In the genomic region with DNA sequence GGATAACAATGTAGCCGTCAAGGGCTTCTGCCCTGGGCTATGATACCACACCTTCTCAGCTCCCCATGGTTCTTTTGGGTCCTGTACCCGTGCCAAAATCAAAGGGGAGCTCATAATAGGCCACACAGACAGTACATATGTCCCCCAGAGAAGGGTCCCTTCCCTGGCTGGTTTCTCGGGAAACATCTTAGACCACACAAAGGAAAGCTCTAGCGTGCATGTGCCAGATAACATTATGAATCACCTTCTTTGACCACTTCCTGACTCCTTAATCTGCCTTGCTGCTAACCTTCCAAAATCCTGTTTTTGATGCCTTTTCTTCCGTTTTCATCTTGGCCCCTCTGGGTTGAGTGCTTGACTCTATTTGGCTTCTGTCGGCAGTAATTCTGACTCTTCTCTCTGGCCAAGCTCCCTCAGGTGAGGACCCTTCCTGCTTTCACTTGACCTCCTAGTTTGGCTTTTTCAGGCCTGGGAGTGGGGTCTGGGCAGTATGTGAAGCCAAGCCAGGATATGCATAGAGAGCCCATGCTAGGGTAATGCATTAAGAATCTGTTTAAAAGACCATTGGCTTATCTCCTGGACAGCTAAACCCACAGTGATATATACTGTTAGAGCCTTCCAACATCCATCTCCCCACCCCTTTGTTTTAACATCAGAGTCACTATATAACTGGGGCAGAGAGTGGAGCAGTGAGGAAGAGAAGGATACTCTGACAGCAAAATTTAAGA, we compare ENCODE assay signal across 12 cellular contexts.
DNase-seq lines count a peak whose midpoint lies in the region; ATAC-seq, FAIRE-seq and TF ChIP-seq lines count a peak whose summit lies in the region.
"Had no signal": no experiment of that assay in that cellular context is flagged by ENCODE, and none has a peak within 500 bp of the region (broad histone marks: within the 10 kb centered on the region; RNA-seq: fewer than 3 reads in every experiment).

No MANE protein-coding gene starts in this region.

- H3K9me3 ChIP-seq in SJSA1 (replicated peaks) (no peaks in the 10 kb centered on the region), endothelial cell of umbilical vein (replicated peaks; ENCODE audit: control insufficient read depth, insufficient read depth, low read length) (no peaks in the 10 kb centered on the region)

- peaks cover 23% of the 10 kb centered on the region for H3K4me1 ChIP-seq in SJSA1 (replicated peaks)
- peaks cover 22% of the 10 kb centered on the region for H3K4me1 ChIP-seq in endothelial cell of umbilical vein (ENCODE audit: control insufficient read depth, extremely low read depth, insufficient read depth, low read length)

- CTCF ChIA-PET in endothelial cell of umbilical vein (lab: Charles Lee) (interaction anchor here (0.9 to 3.7 kb wide), 11 partner anchors 13 to 726 kb away, joined by 3 to 39 read pairs (median 8); no protein-coding TSS in a partner anchor), HEK293T (lab: Yijun Ruan, JAX) (interaction anchor here (0.6 to 3.7 kb wide), 3 partner anchors 493 to 708 kb away, joined by 3 to 14 read pairs (median 4); no protein-coding TSS in a partner anchor)

- no peak overlapping the region for H3K9ac ChIP-seq in endothelial cell of umbilical vein (replicated peaks; ENCODE audit: extremely low read depth, insufficient read depth, low read length)

- dilution Hi-C loops in endothelial cell of umbilical vein (cut with MboI; ENCODE audit: extremely low pct_ligation_motif_present, low sequenced_read_pairs), result no loop called here

- intact Hi-C loops in endothelial cell of umbilical vein (cut with micrococcal nuclease), result loop anchor here (1.0 to 5.0 kb wide), 3 partner anchors 52 to 727 kb away; no protein-coding TSS in a partner anchor

- no peak overlapping the region for H3K4me3 ChIP-seq in SJSA1
- no peak overlapping the region for H3K4me3 ChIP-seq in endothelial cell of umbilical vein (replicated peaks in 1 of 3; ENCODE audit: insufficient read depth in 1 of 3, low read depth in 1 of 3, low read length in 3 of 3)
- H3K4me3 ChIP-seq: lung had no signal

- POLR2A ChIA-PET in endothelial cell of umbilical vein (lab: Charles Lee) (interaction anchor here (0.6 kb wide), 1 partner anchor 776 kb away, joined by 4 read pairs; no protein-coding TSS in a partner anchor), HEK293T (lab: Yijun Ruan, JAX) (no interaction called here)

- H3K36me3 Mint-ChIP-seq in effector memory CD8-positive, alpha-beta T cell (ENCODE audit: insufficient read depth), result no peaks in the 10 kb centered on the region

- no peaks in the 10 kb centered on the region for H3K9me3 Mint-ChIP-seq in effector memory CD8-positive, alpha-beta T cell

- peaks cover 6 to 11% of the 10 kb centered on the region in 2 donors for H3K4me1 Mint-ChIP-seq in effector memory CD8-positive, alpha-beta T cell (ENCODE audit: low read depth in 2 of 2)

- peaks cover 0 to 9% of the 10 kb centered on the region in 2 donors for H3K27me3 Mint-ChIP-seq in effector memory CD8-positive, alpha-beta T cell

- no peaks in the 10 kb centered on the region for H3K9me1 ChIP-seq in endothelial cell of umbilical vein (replicated peaks; ENCODE audit: control insufficient read depth, extremely low read depth, insufficient read depth, low read length)

- peak overlapping the region; percentile 29 for H3K4me2 ChIP-seq in endothelial cell of umbilical vein (ENCODE audit: insufficient read depth, low read length)

- H3K27ac ChIP-seq in SJSA1, result peak overlapping the region; percentile 50
- peak overlapping the region; percentile 63 for H3K27ac ChIP-seq in endothelial cell of umbilical vein (ENCODE audit: insufficient read depth, low read depth, low read length)

- DNase-seq in A172 (ENCODE audit: low spot score) (peak; percentile 82), H54 (ENCODE audit: insufficient read length, low spot score) (peak; percentile 46), SJSA1 (ENCODE audit: low read depth in 1 of 2, low spot score in 2 of 2) (peak; percentile 61 to 73), endothelial cell of umbilical vein (ENCODE audit: low read depth, low spot score) (peak; percentile 79), GM19240 (ENCODE audit: insufficient read length, low spot score) (no peak), HEK293T (ENCODE audit: extremely low spot score) (no peak)
- DNase-seq in effector memory CD8-positive, alpha-beta T cell, result no peak
- DNase-seq: NCI-H2171, right cardiac atrium had no signal

- H3K4me3 Mint-ChIP-seq in effector memory CD8-positive, alpha-beta T cell, result no peak overlapping the region

- H3K27me3 ChIP-seq in SJSA1 (replicated peaks) (no peaks in the 10 kb centered on the region), endothelial cell of umbilical vein (ENCODE audit: control insufficient read depth in 2 of 2, insufficient read depth in 2 of 2, low read length in 2 of 2) (no peaks in the 10 kb centered on the region)

- FAIRE-seq in H54 (lab: Jason Lieb, UNC) (no peak), endothelial cell of umbilical vein (lab: Jason Lieb, UNC) (peak; percentile 99)

- TF ChIP-seq POLR2A in H54 (IDR thresholded peaks at IDR 0.05; ENCODE audit: low read depth, low read length) (no peak), endothelial cell of umbilical vein (IDR thresholded peaks at IDR 0.05; ENCODE audit: low read depth, low read length) (peak; percentile 34)

- H4K20me1 ChIP-seq in endothelial cell of umbilical vein (replicated peaks; ENCODE audit: control insufficient read depth, extremely low read depth, insufficient read depth, low read length), result no peaks in the 10 kb centered on the region

- H3K27ac Mint-ChIP-seq in effector memory CD8-positive, alpha-beta T cell, result no peak overlapping the region

- H3K36me3 ChIP-seq in SJSA1 (no peaks in the 10 kb centered on the region), endothelial cell of umbilical vein (ENCODE audit: control insufficient read depth in 2 of 2, extremely low read depth in 1 of 2, insufficient read depth in 2 of 2, low read length in 2 of 2) (no peaks in the 10 kb centered on the region)

- H2AFZ ChIP-seq in endothelial cell of umbilical vein (ENCODE audit: low read depth, low read length), result peak overlapping the region; percentile 6

- BruUV-seq in endothelial cell of umbilical vein (replicated peaks; lab: Mats Ljungman, UMichigan), result no TSS peak

- TF ChIP-seq CTCF in endothelial cell of umbilical vein (IDR thresholded peaks at IDR 0.05; ENCODE audit: extremely low read depth in 1 of 2, insufficient read depth in 1 of 2, low read depth in 1 of 2, low read length in 2 of 2), result no peak

- ATAC-seq in HG03378 (IDR thresholded peaks at IDR 0.05; ENCODE audit: unreplicated experiment), result no peak
- no peak for ATAC-seq in effector memory CD8-positive, alpha-beta T cell (replicated peaks)
- ATAC-seq: right cardiac atrium, Right ventricle myocardium inferior had no signal

- no peaks in the 10 kb centered on the region for H3K79me2 ChIP-seq in endothelial cell of umbilical vein (ENCODE audit: control insufficient read depth, insufficient read depth, low read length)

TF ChIP-seq in endothelial cell of umbilical vein, 7 proteins besides CTCF, POLR2A, EP300 and RAD21:
- peak; percentile 83 for TF ChIP-seq FOS (IDR thresholded peaks at IDR 0.05; ENCODE audit: borderline replicate concordance, insufficient read depth, low read length)
- peak; percentile 80 for TF ChIP-seq JUN (IDR thresholded peaks at IDR 0.05; ENCODE audit: borderline replicate concordance, insufficient read depth, insufficient read length, low read depth)
- TF ChIP-seq MYC (IDR thresholded peaks at IDR 0.05; ENCODE audit: low read depth, low read length), result no peak
- TF ChIP-seq GATA2 (IDR thresholded peaks at IDR 0.05; ENCODE audit: insufficient read depth, insufficient read length, low read depth, low read length), result peak; percentile 94
- TF ChIP-seq, protein P1, sequence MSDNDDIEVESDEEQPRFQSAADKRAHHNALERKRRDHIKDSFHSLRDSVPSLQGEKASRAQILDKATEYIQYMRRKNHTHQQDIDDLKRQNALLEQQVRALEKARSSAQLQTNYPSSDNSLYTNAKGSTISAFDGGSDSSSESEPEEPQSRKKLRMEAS (IDR thresholded peaks at IDR 0.05; ENCODE audit: insufficient read depth, insufficient read length), result no peak
- TF ChIP-seq EZH2 (IDR thresholded peaks at IDR 0.05; ENCODE audit: borderline replicate concordance, low read depth, low read length, severe bottlenecking), result no peak
- TF ChIP-seq POLR2AphosphoS5 (IDR thresholded peaks at IDR 0.05; ENCODE audit: insufficient read depth, low read depth, low read length), result peak; percentile 64

TF ChIP-seq in HEK293T, 16 proteins besides CTCF, POLR2A, EP300 and RAD21:
- TF ChIP-seq FOXM1 (IDR thresholded peaks at IDR 0.05; ENCODE audit: borderline replicate concordance) (no peak), SUZ12 (IDR thresholded peaks at IDR 0.05) (no peak), TARDBP (IDR thresholded peaks at IDR 0.05) (no peak), BHLHE40 (IDR thresholded peaks at IDR 0.05; ENCODE audit: borderline replicate concordance) (no peak), LEF1 (IDR thresholded peaks at IDR 0.05; ENCODE audit: borderline replicate concordance) (no peak), ELF4 (IDR thresholded peaks at IDR 0.05) (no peak), L3MBTL2 (conservative IDR thresholded peaks at IDR 0.05) (no peak), SP1 (IDR thresholded peaks at IDR 0.05) (no peak), ARNT (IDR thresholded peaks at IDR 0.05) (no peak), HDGF (IDR thresholded peaks at IDR 0.05; ENCODE audit: borderline replicate concordance) (no peak), CTBP1 (IDR thresholded peaks at IDR 0.05; ENCODE audit: borderline replicate concordance) (no peak), FOXA1 (IDR thresholded peaks at IDR 0.05) (no peak), NFRKB (IDR thresholded peaks at IDR 0.05) (no peak)
- TF ChIP-seq, protein P2, sequence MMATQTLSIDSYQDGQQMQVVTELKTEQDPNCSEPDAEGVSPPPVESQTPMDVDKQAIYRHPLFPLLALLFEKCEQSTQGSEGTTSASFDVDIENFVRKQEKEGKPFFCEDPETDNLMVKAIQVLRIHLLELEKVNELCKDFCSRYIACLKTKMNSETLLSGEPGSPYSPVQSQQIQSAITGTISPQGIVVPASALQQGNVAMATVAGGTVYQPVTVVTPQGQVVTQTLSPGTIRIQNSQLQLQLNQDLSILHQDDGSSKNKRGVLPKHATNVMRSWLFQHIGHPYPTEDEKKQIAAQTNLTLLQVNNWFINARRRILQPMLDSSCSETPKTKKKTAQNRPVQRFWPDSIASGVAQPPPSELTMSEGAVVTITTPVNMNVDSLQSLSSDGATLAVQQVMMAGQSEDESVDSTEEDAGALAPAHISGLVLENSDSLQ (IDR thresholded peaks at IDR 0.05), result no peak

Comparison
In these comparisons a context has a peak if more than half of its experiments do, and no peak if none do; other contexts are left out.
1. DNase-seq: peak in A172 (single experiment), H54 (single experiment), SJSA1 (2 of 2) and endothelial cell of umbilical vein (single experiment); none in GM19240 (single experiment), effector memory CD8-positive, alpha-beta T cell (0 of 3) and HEK293T (single experiment).